Comparison of ENCODE assay signal across 9 cellular contexts in genomic region chr6:17265570-17265969, GRCh38. TPM values are rescaled to one million over a fixed set of nuclear protein-coding genes. Genes with fewer than 3 reads are reported as not detected.
"Had no signal": no experiment of that assay in that cellular context is flagged by ENCODE, and none has a peak within 500 bp of the region (broad histone marks: within the 10 kb centered on the region; RNA-seq: fewer than 3 reads in every experiment).

No MANE protein-coding gene starts in this region.

- DNase-seq: IMR-90, KBM-7, KG1 had no signal

- FAIRE-seq: HTR-8/SVneo, K562 had no signal

- H3K27ac ChIP-seq: HL-60, KMS-11 had no signal

- H3K9ac ChIP-seq: KMS-11 had no signal

- H3K4me3 ChIP-seq: K562 had no signal

- H3K4me2 ChIP-seq: KMS-11 had no signal

RNA-seq across cellular contexts. Expression of gene RBM24, which starts 15.6 kb away (rescaled TPM):
- total RNA-seq: HT-29, K562 had no signal
- polyA plus RNA-seq: IgD-negative memory B cell, K562 had no signal
